ENCODE assay signal across 24 cellular contexts in the genomic region with DNA sequence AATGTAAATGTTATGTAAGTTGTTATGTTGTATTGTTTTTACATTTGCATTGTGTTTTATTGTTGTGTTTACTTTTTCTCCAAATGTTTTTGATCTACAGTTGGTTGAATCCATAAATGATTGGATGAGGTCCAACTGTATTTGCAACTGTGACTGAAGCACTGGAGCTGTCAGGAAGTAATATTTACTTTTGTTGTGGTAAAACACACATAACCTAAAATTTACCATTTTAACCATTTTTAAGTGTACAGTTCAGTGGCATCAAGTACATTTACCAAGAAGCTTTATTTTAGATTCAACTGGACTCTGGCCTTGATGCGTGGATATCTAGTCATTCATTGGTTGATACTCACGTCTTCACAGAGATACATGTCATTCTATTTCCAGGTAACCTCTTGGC.
"Had no signal": no experiment of that assay in that cellular context is flagged by ENCODE, and none has a peak within 500 bp of the region (broad histone marks: within the 10 kb centered on the region; RNA-seq: fewer than 3 reads in every experiment).

No MANE protein-coding gene starts in this region.

- H3K27me3 ChIP-seq: brain microvascular endothelial cell, neutrophil, ovary, tibial nerve, vagina had no signal

- H3K27ac ChIP-seq: brain microvascular endothelial cell, neutrophil, ovary had no signal

- FAIRE-seq: endothelial cell of umbilical vein, kidney had no signal

- H3K4me3 ChIP-seq: ovary, psoas muscle, tibial nerve, vagina had no signal

- H3K36me3 ChIP-seq: brain microvascular endothelial cell, neutrophil, ovary, tibial nerve, vagina had no signal

- ATAC-seq: activated CD4-positive, CD25-positive, alpha-beta regulatory T cell treated with anti-CD3 and anti-CD28 coated beads, Interleukin-2, amount 50 U/mL, for 24 hours; esophagus mucosa; left lobe of liver; natural killer cell treated with Interleukin-12 subunit alpha and Interleukin-12 subunit beta and Interleukin-15 and Interleukin-18, amount 100 ng/mL, for 72 hours; psoas muscle; right cardiac atrium; stimulated activated naive CD8-positive, alpha-beta T cell treated with anti-CD3 and anti-CD28 coated beads, Interleukin-15, Interleukin-2, amounts not matched to agents 100 U/mL and 50 U/mL, for 24 hours; T-helper 17 cell had no signal

- H3K9me3 ChIP-seq: neutrophil, ovary, psoas muscle, tibial nerve, vagina had no signal

- DNase-seq: activated CD4-positive, alpha-beta memory T cell treated with anti-CD3 and anti-CD28 coated beads, Interleukin-2, amount 10 ng/mL, durations not matched to agents 7 days and 5 days; activated CD4-positive, alpha-beta T cell treated with anti-CD3 and anti-CD28 coated beads, Interleukin-2, amount 10 ng/mL, durations not matched to agents 24 days and 14 days; activated gamma-delta T cell; aorta; brain microvascular endothelial cell; caudate nucleus; effector memory CD4-positive, alpha-beta T cell; kidney; midbrain; ovary; psoas muscle; right cardiac atrium; stimulated activated CD4-positive, alpha-beta T cell treated with anti-CD3 and anti-CD28 coated beads, Interleukin-12 subunit alpha, Interleukin-12 subunit beta, amount 100 ng/mL, for 4 hours; stimulated activated CD4-positive, alpha-beta T cell treated with anti-CD3 and anti-CD28 coated beads, Interleukin-4, amount 100 ng/mL, for 4 hours; stimulated activated naive CD8-positive, alpha-beta T cell treated with anti-CD3 and anti-CD28 coated beads, Interleukin-15, Interleukin-2, amounts not matched to agents 100 U/mL and 50 U/mL, for 24 hours; T-helper 17 cell had no signal
